In the genomic region with DNA sequence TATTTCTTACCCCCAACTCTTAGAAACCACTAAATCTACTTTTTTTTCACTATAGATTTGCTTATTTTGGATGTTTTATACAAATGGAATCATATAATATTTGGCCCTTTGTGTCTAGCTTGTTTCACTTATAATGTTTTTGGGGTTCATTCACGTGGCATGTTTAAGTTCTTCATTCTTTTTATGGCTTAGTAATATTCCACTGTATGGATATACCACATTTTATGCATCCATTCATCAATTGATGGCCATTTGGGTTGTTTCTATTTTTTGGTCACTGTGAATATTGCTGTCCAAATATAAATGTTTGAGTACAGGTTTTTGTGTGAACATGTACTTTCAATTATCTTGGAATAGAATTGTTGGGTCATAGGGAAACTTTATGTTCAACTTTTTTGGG, we compare ENCODE assay signal across 26 cellular contexts. TPM values are rescaled to one million over a fixed set of nuclear protein-coding genes. Genes with fewer than 3 reads are reported as not detected.
A peak's percentile ranks its signal among the peaks of the same experiment; 100 is the strongest.
DNase-seq lines count a peak whose midpoint lies in the region; ATAC-seq and TF ChIP-seq lines count a peak whose summit lies in the region.
"Had no signal": no experiment of that assay in that cellular context is flagged by ENCODE, and none has a peak within 500 bp of the region (broad histone marks: within the 10 kb centered on the region; RNA-seq: fewer than 3 reads in every experiment).

No MANE protein-coding gene starts in this region.

- H3K27ac Mint-ChIP-seq in activated CD4-positive, alpha-beta T cell treated with anti-CD3 and anti-CD28 coated beads, Interleukin-2, amount 10 ng/mL, durations not matched to agents 24 days and 14 days, result peak overlapping the region; percentile 91
- peak overlapping the region; percentile 95 for H3K27ac Mint-ChIP-seq in activated T-helper 1 cell treated with anti-CD3 and anti-CD28 coated beads, Interleukin-12 subunit alpha, Interleukin-12 subunit beta, Interleukin-2, Interleukin-4 antibody, amounts not matched to agents 30 ng/mL and 10 ng/mL and 1 ng/mL, durations not matched to agents 14 hours and 24 hours and 36 hours
- peak overlapping the region; percentile 83 for H3K27ac Mint-ChIP-seq in memory B cell

- no peaks in the 10 kb centered on the region for H3K36me3 ChIP-seq in HEK293 (ENCODE audit: control insufficient read depth in 2 of 2, insufficient read depth in 1 of 2, low read length in 2 of 2)

- no peaks in the 10 kb centered on the region for H3K9me3 ChIP-seq in HEK293 (ENCODE audit: control insufficient read depth, insufficient read depth, low read depth, low read length)
- H3K9me3 ChIP-seq: A549, testis had no signal

- DNase-seq in activated CD4-positive, alpha-beta T cell treated with anti-CD3 and anti-CD28 coated beads, Interleukin-2, amount 10 ng/mL, durations not matched to agents 24 days and 14 days, result no peak
- DNase-seq in activated CD4-positive, alpha-beta T cell treated with anti-CD3 and anti-CD28 coated beads, Interleukin-2, amount 50 U/mL, for 4 hours, result no peak
- no peak for DNase-seq in activated T-helper 1 cell treated with anti-CD3 and anti-CD28 coated beads, Interleukin-12 subunit alpha, Interleukin-12 subunit beta, Interleukin-2, Interleukin-4 antibody, amounts not matched to agents 30 ng/mL and 10 ng/mL and 1 ng/mL, durations not matched to agents 14 hours and 24 hours and 36 hours (ENCODE audit: low spot score)
- DNase-seq in memory B cell (ENCODE audit: low spot score in 2 of 2), result no peak
- DNase-seq: cortex of kidney, DND-41, GF-D8, GOT3, NCI-H1048, NCI-H2107, retina, SHP77, testis had no signal

- H3K27ac ChIP-seq in HEK293 (ENCODE audit: extremely low read depth, low read depth, low read length), result no peak overlapping the region
- H3K27ac ChIP-seq: A549, parathyroid adenoma, testis had no signal

- H3K4me3 Mint-ChIP-seq in activated CD4-positive, alpha-beta T cell treated with anti-CD3 and anti-CD28 coated beads, Interleukin-2, amount 10 ng/mL, durations not matched to agents 24 days and 14 days, result peak overlapping the region; percentile 72
- peak overlapping the region; percentile 38 for H3K4me3 Mint-ChIP-seq in activated T-helper 1 cell treated with anti-CD3 and anti-CD28 coated beads, Interleukin-12 subunit alpha, Interleukin-12 subunit beta, Interleukin-2, Interleukin-4 antibody, amounts not matched to agents 30 ng/mL and 10 ng/mL and 1 ng/mL, durations not matched to agents 14 hours and 24 hours and 36 hours
- H3K4me3 Mint-ChIP-seq in memory B cell, result no peak overlapping the region
- H3K4me3 Mint-ChIP-seq: endodermal cell, neural crest cell had no signal

- no peak for TF ChIP-seq CTCF in HEK293 (tag by site-specific recombination; IDR thresholded peaks at IDR 0.05)

- H3K4me1 ChIP-seq in HEK293 (ENCODE audit: control insufficient read depth, insufficient read depth, low read length), result no peaks in the 10 kb centered on the region
- H3K4me1 ChIP-seq: parathyroid adenoma, testis had no signal

- POLR2A ChIA-PET in HEK293 (lab: Yijun Ruan, JAX), result no interaction called here

- intact Hi-C loops in activated CD4-positive, alpha-beta T cell treated with anti-CD3 and anti-CD28 coated beads, Interleukin-2, amount 10 ng/mL, durations not matched to agents 24 days and 14 days (cut with micrococcal nuclease), result loop anchor here (5.0 kb wide), 2 partner anchors 47 to 508 kb away; a partner anchor contains a TSS
- intact Hi-C loops in activated T-helper 1 cell treated with anti-CD3 and anti-CD28 coated beads, Interleukin-12 subunit alpha, Interleukin-12 subunit beta, Interleukin-2, Interleukin-4 antibody, amounts not matched to agents 30 ng/mL and 10 ng/mL and 1 ng/mL, durations not matched to agents 14 hours and 24 hours and 36 hours (cut with micrococcal nuclease), result loop anchor here (5.0 kb wide), 3 partner anchors 462 to 572 kb away; a partner anchor contains a TSS

- H3K4me3 ChIP-seq in HEK293 (ENCODE audit: low read depth, low read length), result no peak overlapping the region
- H3K4me3 ChIP-seq: A549, skin epidermis, testis had no signal

- H3K9me3 Mint-ChIP-seq in activated CD4-positive, alpha-beta T cell treated with anti-CD3 and anti-CD28 coated beads, Interleukin-2, amount 10 ng/mL, durations not matched to agents 24 days and 14 days, result peaks cover 10% of the 10 kb centered on the region
- H3K9me3 Mint-ChIP-seq in activated T-helper 1 cell treated with anti-CD3 and anti-CD28 coated beads, Interleukin-12 subunit alpha, Interleukin-12 subunit beta, Interleukin-2, Interleukin-4 antibody, amounts not matched to agents 30 ng/mL and 10 ng/mL and 1 ng/mL, durations not matched to agents 14 hours and 24 hours and 36 hours, result peaks cover 11% of the 10 kb centered on the region
- H3K9me3 Mint-ChIP-seq in memory B cell, result no peaks in the 10 kb centered on the region

- H3K36me3 Mint-ChIP-seq in activated CD4-positive, alpha-beta T cell treated with anti-CD3 and anti-CD28 coated beads, Interleukin-2, amount 10 ng/mL, durations not matched to agents 24 days and 14 days (ENCODE audit: low read depth), result peaks cover 1% of the 10 kb centered on the region
- peaks cover 2% of the 10 kb centered on the region for H3K36me3 Mint-ChIP-seq in activated T-helper 1 cell treated with anti-CD3 and anti-CD28 coated beads, Interleukin-12 subunit alpha, Interleukin-12 subunit beta, Interleukin-2, Interleukin-4 antibody, amounts not matched to agents 30 ng/mL and 10 ng/mL and 1 ng/mL, durations not matched to agents 14 hours and 24 hours and 36 hours (ENCODE audit: low read depth)
- H3K36me3 Mint-ChIP-seq in memory B cell, result no peaks in the 10 kb centered on the region

- H3K4me1 Mint-ChIP-seq in activated CD4-positive, alpha-beta T cell treated with anti-CD3 and anti-CD28 coated beads, Interleukin-2, amount 10 ng/mL, durations not matched to agents 24 days and 14 days, result peaks cover 53% of the 10 kb centered on the region
- H3K4me1 Mint-ChIP-seq in activated T-helper 1 cell treated with anti-CD3 and anti-CD28 coated beads, Interleukin-12 subunit alpha, Interleukin-12 subunit beta, Interleukin-2, Interleukin-4 antibody, amounts not matched to agents 30 ng/mL and 10 ng/mL and 1 ng/mL, durations not matched to agents 14 hours and 24 hours and 36 hours (ENCODE audit: low read depth), result peaks cover 52% of the 10 kb centered on the region
- H3K4me1 Mint-ChIP-seq in memory B cell, result peaks cover 35% of the 10 kb centered on the region

- H3K27me3 Mint-ChIP-seq in activated CD4-positive, alpha-beta T cell treated with anti-CD3 and anti-CD28 coated beads, Interleukin-2, amount 10 ng/mL, durations not matched to agents 24 days and 14 days, result no peaks in the 10 kb centered on the region
- no peaks in the 10 kb centered on the region for H3K27me3 Mint-ChIP-seq in activated T-helper 1 cell treated with anti-CD3 and anti-CD28 coated beads, Interleukin-12 subunit alpha, Interleukin-12 subunit beta, Interleukin-2, Interleukin-4 antibody, amounts not matched to agents 30 ng/mL and 10 ng/mL and 1 ng/mL, durations not matched to agents 14 hours and 24 hours and 36 hours (ENCODE audit: insufficient read depth)
- H3K27me3 Mint-ChIP-seq in memory B cell, result peaks cover 4% of the 10 kb centered on the region
- H3K27me3 Mint-ChIP-seq: IgD-negative memory B cell had no signal

- CTCF ChIA-PET in HEK293 (lab: Yijun Ruan, JAX), result interaction anchor here (0.7 to 15.4 kb wide), 3 partner anchors 50 to 71 kb away, joined by 4 to 327 read pairs (median 5); no protein-coding TSS in a partner anchor

- ATAC-seq in memory B cell (ENCODE audit: low read depth) (no peak), HG02970 (IDR thresholded peaks at IDR 0.05; ENCODE audit: low FRiP score, unreplicated experiment) (no peak), GM21825 (IDR thresholded peaks at IDR 0.05; ENCODE audit: unreplicated experiment) (no peak), GM21619 (IDR thresholded peaks at IDR 0.05; ENCODE audit: unreplicated experiment) (no peak)
- ATAC-seq: A549, left lobe of liver, Panc1 had no signal

TF ChIP-seq in HEK293, 187 proteins besides CTCF, POLR2A, EP300 and RAD21:
- peak; percentile 81 for TF ChIP-seq ZNF146 (tag by site-specific recombination; IDR thresholded peaks at IDR 0.05)
- TF ChIP-seq YY2 (tag by site-specific recombination; IDR thresholded peaks at IDR 0.05), result no peak
TF ChIP-seq in HEK293: peak in this region for 1.

RNA-seq across cellular contexts. Expression of a gene that starts 9.2 kb away (rescaled TPM):
- 0.05 TPM in 1 of 2 replicates, not detected in the other for total RNA-seq in activated CD4-positive, alpha-beta T cell treated with anti-CD3 and anti-CD28 coated beads, Interleukin-2, amount 10 ng/mL, durations not matched to agents 24 days and 14 days
- not detected in 2 replicates for total RNA-seq in activated T-helper 1 cell treated with anti-CD3 and anti-CD28 coated beads, Interleukin-12 subunit alpha, Interleukin-12 subunit beta, Interleukin-2, Interleukin-4 antibody, amounts not matched to agents 30 ng/mL and 10 ng/mL and 1 ng/mL, durations not matched to agents 14 hours and 24 hours and 36 hours
- total RNA-seq: fibroblast of villous mesenchyme, left lobe of liver had no signal
